Comparison of ENCODE assay signal across 1 cellular context in genomic region chr1:164841723-164842465, GRCh38.
TF ChIP-seq lines count a peak whose summit lies in the region.

No MANE protein-coding gene starts in this region.

TF ChIP-seq in HepG2, 621 proteins besides CTCF, POLR2A, EP300 and RAD21 (continued from another document):
- TF ChIP-seq USF2 (IDR thresholded peaks at IDR 0.05; ENCODE audit: low read depth, low read length) (peak; percentile 20; the same call in 1 of the 2 replicates), USF2 (CRISPR knock-in tag; IDR thresholded peaks at IDR 0.05; ENCODE audit: borderline replicate concordance) (no peak), ZBTB37 (CRISPR knock-in tag; IDR thresholded peaks at IDR 0.05) (no peak), MNT (IDR thresholded peaks at IDR 0.05) (peak; percentile 96), CEBPB (IDR thresholded peaks at IDR 0.05; ENCODE audit: borderline replicate concordance, low read depth, low read length) (no peak), TBX3 (IDR thresholded peaks at IDR 0.05; ENCODE audit: borderline replicate concordance) (no peak), PAWR (CRISPR knock-in tag; IDR thresholded peaks at IDR 0.05; ENCODE audit: borderline replicate concordance) (no peak), ASH2L (IDR thresholded peaks at IDR 0.05; ENCODE audit: insufficient read length, low read depth, low read length) (no peak), FOSL1 (CRISPR knock-in tag; IDR thresholded peaks at IDR 0.05; ENCODE audit: borderline replicate concordance) (no peak), MZF1 (CRISPR knock-in tag; IDR thresholded peaks at IDR 0.05; ENCODE audit: borderline replicate concordance) (no peak), FIP1L1 (IDR thresholded peaks at IDR 0.05; ENCODE audit: borderline replicate concordance, insufficient read depth, low read depth, low read length) (no peak), GRHL1 (CRISPR knock-in tag; conservative IDR thresholded peaks at IDR 0.05) (no peak), ZBTB1 (CRISPR knock-in tag; IDR thresholded peaks at IDR 0.05; ENCODE audit: borderline replicate concordance) (no peak)
